1 cellular context compared by ENCODE assay signal in genomic region chr1:201893431-201893830, GRCh38.
TF ChIP-seq lines count a peak whose summit lies in the region.

No MANE protein-coding gene starts in this region.

TF ChIP-seq in H1, 55 proteins besides CTCF, POLR2A, EP300 and RAD21:
- TF ChIP-seq RFX5 (IDR thresholded peaks at IDR 0.05; ENCODE audit: borderline replicate concordance, low read depth, low read length) (no peak), SP2 (IDR thresholded peaks at IDR 0.05; ENCODE audit: low read length) (no peak), HDAC6 (IDR thresholded peaks at IDR 0.05; ENCODE audit: low read depth, low read length) (no peak), SP4 (IDR thresholded peaks at IDR 0.05; ENCODE audit: low read length) (no peak), KDM1A (IDR thresholded peaks at IDR 0.05; ENCODE audit: borderline replicate concordance, low read length) (no peak), JUND (IDR thresholded peaks at IDR 0.05; ENCODE audit: low read length) (no peak), CHD1 (IDR thresholded peaks at IDR 0.05; ENCODE audit: low read depth, low read length) (no peak), CREB1 (IDR thresholded peaks at IDR 0.05) (no peak), KDM5A (IDR thresholded peaks at IDR 0.05; ENCODE audit: low read length) (no peak), TBP (IDR thresholded peaks at IDR 0.05; ENCODE audit: low read depth, low read length) (no peak), MAX (IDR thresholded peaks at IDR 0.05) (no peak), TCF12 (IDR thresholded peaks at IDR 0.05; ENCODE audit: low read depth, low read length) (no peak), CBX8 (IDR thresholded peaks at IDR 0.05; ENCODE audit: borderline replicate concordance, low read depth, low read length) (no peak), CEBPB (IDR thresholded peaks at IDR 0.05; ENCODE audit: low read depth, low read length) (no peak), KDM4A (IDR thresholded peaks at IDR 0.05; ENCODE audit: low read depth, low read length, severe bottlenecking) (no peak), TEAD4 (IDR thresholded peaks at IDR 0.05; ENCODE audit: low read depth, low read length) (no peak), E2F6 (IDR thresholded peaks at IDR 0.05) (no peak)
TF ChIP-seq in H1: peak in this region for 0.
